In genomic region chr9:36956908-36957307, GRCh38 we compare ENCODE assay signal across 18 cellular contexts.
"Had no signal": no experiment of that assay in that cellular context is flagged by ENCODE, and none has a peak within 500 bp of the region (broad histone marks: within the 10 kb centered on the region; RNA-seq: fewer than 3 reads in every experiment).

No MANE protein-coding gene starts in this region.

- H3K9me3 Mint-ChIP-seq: activated naive CD8-positive, alpha-beta T cell treated with anti-CD3 and anti-CD28 coated beads, Interleukin-2, amount 50 U/mL, for 24 hours; activated T-cell treated with anti-CD3 and anti-CD28 coated beads, Interleukin-2, amount 50 U/mL, for 72 hours; memory B cell; nephron progenitor cell; stimulated activated naive CD8-positive, alpha-beta T cell treated with anti-CD3 and anti-CD28 coated beads, Interleukin-15, amount 100 ng/mL, for 72 hours had no signal

- H3K4me3 ChIP-seq: mucosa of descending colon, tibial artery had no signal

- H3K4me1 Mint-ChIP-seq: activated CD4-positive, alpha-beta T cell treated with anti-CD3 and anti-CD28 coated beads for 36 hours; activated naive CD8-positive, alpha-beta T cell treated with anti-CD3 and anti-CD28 coated beads, Interleukin-2, amount 50 U/mL, for 24 hours; stimulated activated naive CD8-positive, alpha-beta T cell treated with anti-CD3 and anti-CD28 coated beads, Interleukin-15, amount 100 ng/mL, for 72 hours had no signal

- ATAC-seq: activated CD4-positive, alpha-beta T cell treated with anti-CD3 and anti-CD28 coated beads for 36 hours; activated naive CD8-positive, alpha-beta T cell treated with anti-CD3 and anti-CD28 coated beads, Interleukin-2, amount 50 U/mL, for 24 hours; activated T-cell treated with anti-CD3 and anti-CD28 coated beads, Interleukin-2, amount 50 U/mL, for 72 hours; mucosa of descending colon; right cardiac atrium; stimulated activated naive CD8-positive, alpha-beta T cell treated with anti-CD3 and anti-CD28 coated beads, Interleukin-15, amount 100 ng/mL, for 72 hours had no signal

- H3K79me2 ChIP-seq: parathyroid adenoma had no signal

- DNase-seq: activated CD4-positive, alpha-beta T cell treated with anti-CD3 and anti-CD28 coated beads for 36 hours; activated CD4-positive, alpha-beta T cell treated with anti-CD3 and anti-CD28 coated beads, Interleukin-2, amount 50 U/mL, for 48 hours; activated gamma-delta T cell; activated naive CD4-positive, alpha-beta T cell treated with anti-CD3 and anti-CD28 coated beads, Interleukin-2, amount 50 U/mL, for 16 hours; activated naive CD8-positive, alpha-beta T cell treated with anti-CD3 and anti-CD28 coated beads, Interleukin-2, amount 50 U/mL, for 24 hours; activated T-cell treated with anti-CD3 and anti-CD28 coated beads, Interleukin-2, amount 50 U/mL, for 72 hours; cortex of kidney; foreskin fibroblast; mucosa of descending colon; nephron progenitor cell; nucleus accumbens; right cardiac atrium; stimulated activated CD4-positive, alpha-beta T cell treated with anti-CD3 and anti-CD28 coated beads, Interleukin-4, amount 100 ng/mL, for 24 hours; stimulated activated naive CD8-positive, alpha-beta T cell treated with anti-CD3 and anti-CD28 coated beads, Interleukin-15, amount 100 ng/mL, for 72 hours; T-helper 9 cell; tibial artery had no signal

- H3K27ac ChIP-seq: parathyroid adenoma, tibial artery had no signal

- H3K9ac ChIP-seq: parathyroid adenoma had no signal

- H3K36me3 ChIP-seq: tibial artery had no signal

- H3K4me1 ChIP-seq: parathyroid adenoma had no signal

- H3K27ac Mint-ChIP-seq: activated CD4-positive, alpha-beta T cell treated with anti-CD3 and anti-CD28 coated beads for 36 hours; activated naive CD8-positive, alpha-beta T cell treated with anti-CD3 and anti-CD28 coated beads, Interleukin-2, amount 50 U/mL, for 24 hours; activated T-cell treated with anti-CD3 and anti-CD28 coated beads, Interleukin-2, amount 50 U/mL, for 72 hours; nephron progenitor cell; stimulated activated naive CD8-positive, alpha-beta T cell treated with anti-CD3 and anti-CD28 coated beads, Interleukin-15, amount 100 ng/mL, for 72 hours had no signal

- H3K4me3 Mint-ChIP-seq: activated CD4-positive, alpha-beta T cell treated with anti-CD3 and anti-CD28 coated beads for 36 hours; activated naive CD8-positive, alpha-beta T cell treated with anti-CD3 and anti-CD28 coated beads, Interleukin-2, amount 50 U/mL, for 24 hours; activated T-cell treated with anti-CD3 and anti-CD28 coated beads, Interleukin-2, amount 50 U/mL, for 72 hours; memory B cell; nephron progenitor cell; stimulated activated naive CD8-positive, alpha-beta T cell treated with anti-CD3 and anti-CD28 coated beads, Interleukin-15, amount 100 ng/mL, for 72 hours had no signal
